ENCODE assay signal across 1 cellular context in genomic region chr12:6664902-6665301, GRCh38.
TF ChIP-seq lines count a peak whose summit lies in the region.

No MANE protein-coding gene starts in this region.

TF ChIP-seq in GM23338, 12 proteins besides CTCF, POLR2A, EP300 and RAD21 (continued from another document):
- TF ChIP-seq ZNF462 (CRISPR knock-in tag; IDR thresholded peaks at IDR 0.05) (no peak), REST (IDR thresholded peaks at IDR 0.05; ENCODE audit: unreplicated experiment) (no peak), CREB1 (CRISPR knock-in tag; IDR thresholded peaks at IDR 0.05; ENCODE audit: low read depth) (no peak), JUNB (IDR thresholded peaks at IDR 0.05; ENCODE audit: unreplicated experiment) (no peak), ZNF114 (CRISPR knock-in tag; IDR thresholded peaks at IDR 0.05) (no peak), ETS1 (IDR thresholded peaks at IDR 0.05) (no peak), EZH2 (IDR thresholded peaks at IDR 0.05; ENCODE audit: low read depth, unreplicated experiment) (no peak), STAT1 (IDR thresholded peaks at IDR 0.05; ENCODE audit: unreplicated experiment) (no peak)
